ENCODE assay signal across 8 cellular contexts in genomic region chr6:141562181-141562800, GRCh38.
DNase-seq lines count a peak whose midpoint lies in the region; ATAC-seq and TF ChIP-seq lines count a peak whose summit lies in the region.

No MANE protein-coding gene starts in this region.

- ATAC-seq in GM21576 (IDR thresholded peaks at IDR 0.05; ENCODE audit: unreplicated experiment) (peak; percentile 30), heart left ventricle (peak; percentile 67 to 81 (median 78))
- ATAC-seq in activated CD8-positive, alpha-beta T cell treated with anti-CD3 and anti-CD28 coated beads, Interleukin-2, amount 10 ng/mL, durations not matched to agents 7 days and 5 days = peak; percentile 54

- no peaks in the 10 kb centered on the region for H3K36me3 ChIP-seq in heart left ventricle

- no peak for TF ChIP-seq POLR2A in heart left ventricle (IDR thresholded peaks at IDR 0.05)

- CTCF ChIA-PET in activated CD8-positive, alpha-beta T cell treated with anti-CD3 and anti-CD28 coated beads, Interleukin-2, amount 10 ng/mL, durations not matched to agents 7 days and 5 days (lab: Charles Lee) = interaction anchor here (1.7 kb wide), 1 partner anchor 78 kb away, joined by 5 read pairs; no protein-coding TSS in a partner anchor

- H3K36me3 Mint-ChIP-seq in activated CD8-positive, alpha-beta T cell treated with anti-CD3 and anti-CD28 coated beads, Interleukin-2, amount 10 ng/mL, durations not matched to agents 7 days and 5 days (ENCODE audit: low read depth) = no peaks in the 10 kb centered on the region

- no peaks in the 10 kb centered on the region for H3K27me3 Mint-ChIP-seq in activated CD8-positive, alpha-beta T cell treated with anti-CD3 and anti-CD28 coated beads, Interleukin-2, amount 10 ng/mL, durations not matched to agents 7 days and 5 days (ENCODE audit: low read depth)

- POLR2A ChIA-PET in activated CD8-positive, alpha-beta T cell treated with anti-CD3 and anti-CD28 coated beads, Interleukin-2, amount 10 ng/mL, durations not matched to agents 7 days and 5 days (lab: Charles Lee) = no interaction called here

- peaks cover 0 to 18% (median 10%) of the 10 kb centered on the region in 12 donors for H3K4me1 ChIP-seq in heart left ventricle

- intact Hi-C loops in heart left ventricle (cut with DNase I) (loop anchor here in 5 of 10 donors (5.0 to 10.0 kb wide), 8 partner anchors 157 to 1117 kb away; no protein-coding TSS in a partner anchor), posterior vena cava (cut with DNase I) (no loop called here)

- 24 to 37% (median 29%) methylated on average over 15 of the region's 15 CpGs for WGBS in heart left ventricle, 4 donors

- peak overlapping the region; percentile 61 for H3K4me3 Mint-ChIP-seq in activated CD8-positive, alpha-beta T cell treated with anti-CD3 and anti-CD28 coated beads, Interleukin-2, amount 10 ng/mL, durations not matched to agents 7 days and 5 days

- no peaks in the 10 kb centered on the region for H3K9me3 Mint-ChIP-seq in activated CD8-positive, alpha-beta T cell treated with anti-CD3 and anti-CD28 coated beads, Interleukin-2, amount 10 ng/mL, durations not matched to agents 7 days and 5 days (ENCODE audit: insufficient read depth)

- H3K27ac Mint-ChIP-seq in activated CD8-positive, alpha-beta T cell treated with anti-CD3 and anti-CD28 coated beads, Interleukin-2, amount 10 ng/mL, durations not matched to agents 7 days and 5 days = peak overlapping the region; percentile 69

- no peaks in the 10 kb centered on the region for H3K27me3 ChIP-seq in heart left ventricle

- no peaks in the 10 kb centered on the region for H3K9me3 ChIP-seq in heart left ventricle

- DNase-seq in EL = peak; percentile 34
- DNase-seq in Kasumi-1 (lab: John Stamatoyannopoulos, UW) = peak; percentile 50 to 53
- DNase-seq in activated CD8-positive, alpha-beta T cell treated with anti-CD3 and anti-CD28 coated beads, Interleukin-2, amount 10 ng/mL, durations not matched to agents 7 days and 5 days = peak; percentile 28
- peak; percentile 19 to 61 (median 33) for DNase-seq in heart left ventricle
- DNase-seq in posterior vena cava (ENCODE audit: low spot score) = peak; percentile 77
- no peak for DNase-seq in NCI-H187 (lab: John Stamatoyannopoulos, UW)
- DNase-seq in NCI-H446 (lab: John Stamatoyannopoulos, UW) = no peak

- TF ChIP-seq CTCF in heart left ventricle (IDR thresholded peaks at IDR 0.05) = no peak

- peaks cover 23% of the 10 kb centered on the region for H3K4me1 Mint-ChIP-seq in activated CD8-positive, alpha-beta T cell treated with anti-CD3 and anti-CD28 coated beads, Interleukin-2, amount 10 ng/mL, durations not matched to agents 7 days and 5 days (ENCODE audit: low read depth)

- peak overlapping the region in 11 of 12 donors; percentile 8 to 52 (median 41) for H3K4me3 ChIP-seq in heart left ventricle

- H3K27ac ChIP-seq in heart left ventricle = peak overlapping the region; percentile 43 to 85 (median 70)

Comparison
In these comparisons a context has a peak if more than half of its experiments do, and no peak if none do; other contexts are left out.
1. DNase-seq: peak in EL (single experiment), Kasumi-1 (2 of 2), activated CD8-positive, alpha-beta T cell treated with anti-CD3 and anti-CD28 coated beads, Interleukin-2, amount 10 ng/mL, durations not matched to agents 7 days and 5 days (single experiment), heart left ventricle (5 of 5) and posterior vena cava (single experiment); none in NCI-H187 (0 of 2) and NCI-H446 (0 of 2).
2. Peak in every context shown above with its lines, with median percentiles within 50 percentile points of each other: ATAC-seq.